In the genomic region with DNA sequence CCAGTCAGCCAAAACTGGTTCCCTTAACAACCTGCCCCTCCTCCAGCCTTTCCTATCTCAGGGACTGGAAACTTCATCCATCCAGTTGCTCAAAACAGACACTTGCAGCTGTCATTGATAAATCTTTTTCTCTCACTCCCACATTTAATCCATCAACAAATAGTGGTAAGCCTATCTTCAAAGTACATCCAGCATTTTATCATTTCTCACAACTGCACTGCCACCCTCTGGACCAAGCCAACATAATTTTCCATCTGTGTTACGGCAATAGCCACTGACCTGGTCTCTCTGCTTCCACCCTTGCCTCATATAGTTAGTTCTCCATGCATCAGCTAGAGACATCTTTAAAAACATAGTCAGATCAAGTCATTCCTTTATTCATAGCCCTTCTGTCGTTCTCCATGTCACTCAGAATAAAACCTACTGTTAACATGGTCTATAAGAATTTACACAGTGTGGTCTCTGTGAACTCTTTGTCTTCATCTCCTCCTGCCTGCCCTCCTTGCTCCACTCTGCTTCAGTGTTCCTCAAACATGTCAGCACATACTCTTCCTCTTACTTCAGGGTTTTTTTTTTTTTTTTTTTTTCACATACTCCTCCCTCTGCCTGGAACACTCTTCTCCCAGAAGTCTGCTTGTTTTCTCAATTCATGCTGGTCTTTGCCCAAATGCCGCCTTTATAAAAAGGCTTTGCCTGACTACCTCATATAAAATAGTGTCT, we compare ENCODE assay signal across 13 cellular contexts.
DNase-seq lines count a peak whose midpoint lies in the region; ATAC-seq and TF ChIP-seq lines count a peak whose summit lies in the region.
"Had no signal": no experiment of that assay in that cellular context is flagged by ENCODE, and none has a peak within 500 bp of the region (broad histone marks: within the 10 kb centered on the region; RNA-seq: fewer than 3 reads in every experiment).

No MANE protein-coding gene starts in this region.

- WGBS in lung, 2 donors, result 50 to 69% methylated on average over 3 of the region's 3 CpGs

- H3K4me3 Mint-ChIP-seq in Calu3 (ENCODE audit: low read depth, unreplicated experiment) (no peak overlapping the region), nephron progenitor cell (no peak overlapping the region)

- TF ChIP-seq CTCF in Calu3 (IDR thresholded peaks at IDR 0.05; ENCODE audit: unreplicated experiment) (no peak), HEK293 (tag by site-specific recombination; IDR thresholded peaks at IDR 0.05) (0 out of 2 replicates have a peak, but pooled peaks have one; percentile 35), lung (IDR thresholded peaks at IDR 0.05; ENCODE audit: control extremely low read depth, extremely low read depth) (peak; percentile 27), nephron progenitor cell (IDR thresholded peaks at IDR 0.05) (no peak)

- H3K9me3 ChIP-seq in HEK293 (ENCODE audit: control insufficient read depth, insufficient read depth, low read depth, low read length) (no peaks in the 10 kb centered on the region), adipocyte (ENCODE audit: control insufficient read depth, low read length) (no peaks in the 10 kb centered on the region), lung (ENCODE audit: control insufficient read depth in 2 of 2, insufficient read depth in 1 of 2, low read length in 1 of 2) (no peaks in the 10 kb centered on the region)
- H3K9me3 ChIP-seq: vagina had no signal

- peak; percentile 41 for ATAC-seq in lung (ENCODE audit: insufficient read depth, low FRiP score)
- ATAC-seq in HG02885 (IDR thresholded peaks at IDR 0.05; ENCODE audit: poor library complexity, unreplicated experiment), result no peak
- ATAC-seq: activated CD4-positive, CD25-positive, alpha-beta regulatory T cell treated with anti-CD3 and anti-CD28 coated beads, Interleukin-2, amount 50 U/mL, for 24 hours had no signal

- H3K27ac ChIP-seq in HEK293 (ENCODE audit: extremely low read depth, low read depth, low read length) (no peak overlapping the region), lung (ENCODE audit: low read depth in 1 of 2, low read length in 1 of 2) (no peak overlapping the region)
- H3K27ac ChIP-seq: vagina had no signal

- H3K36me3 ChIP-seq in HEK293 (ENCODE audit: control insufficient read depth in 2 of 2, insufficient read depth in 1 of 2, low read length in 2 of 2), result no peaks in the 10 kb centered on the region
- H3K36me3 ChIP-seq in adipocyte (ENCODE audit: control insufficient read depth, insufficient read depth, low read length, severe bottlenecking), result no peaks in the 10 kb centered on the region
- no peaks in the 10 kb centered on the region for H3K36me3 ChIP-seq in lung (ENCODE audit: control insufficient read depth in 2 of 2, insufficient read depth in 2 of 2, low read length in 2 of 2)
- H3K36me3 ChIP-seq: vagina had no signal

- H3K9me3 Mint-ChIP-seq in Calu3 (ENCODE audit: low read depth, unreplicated experiment), result no peaks in the 10 kb centered on the region
- H3K9me3 Mint-ChIP-seq in nephron progenitor cell, result no peaks in the 10 kb centered on the region

- POLR2A ChIA-PET in HEK293 (lab: Yijun Ruan, JAX), result no interaction called here

- H3K27me3 Mint-ChIP-seq in Calu3 (ENCODE audit: unreplicated experiment) (peaks cover 10% of the 10 kb centered on the region), nephron progenitor cell (ENCODE audit: low read depth, poor library complexity) (peaks cover 10% of the 10 kb centered on the region)

- H3K4me1 Mint-ChIP-seq in Calu3 (ENCODE audit: low read depth, unreplicated experiment) (no peaks in the 10 kb centered on the region), nephron progenitor cell (no peaks in the 10 kb centered on the region)

- intact Hi-C loops in Calu3 (cut with micrococcal nuclease; ENCODE audit: unreplicated experiment), result loop anchor here (5.0 to 10.0 kb wide), 2 partner anchors 98 to 301 kb away; no protein-coding TSS in a partner anchor

- H3K9ac ChIP-seq in adipocyte (ENCODE audit: low read length), result no peak overlapping the region

- H3K27ac Mint-ChIP-seq in Calu3 (ENCODE audit: unreplicated experiment) (no peak overlapping the region), nephron progenitor cell (no peak overlapping the region)

- CTCF ChIA-PET in Calu3 (lab: Charles Lee) (no interaction called here), HEK293 (lab: Yijun Ruan, JAX) (interaction anchor here (0.6 to 1.6 kb wide), 4 partner anchors 16 to 98 kb away, joined by 3 read pairs; no protein-coding TSS in a partner anchor)

- DNase-seq in Calu3, result peak; percentile 38
- peak; percentile 21 for DNase-seq in adipocyte (ENCODE audit: low read depth)
- DNase-seq in lung (ENCODE audit: low spot score), result no peak
- no peak for DNase-seq in nephron progenitor cell
- no peak for DNase-seq in mesenteric fat pad (ENCODE audit: low spot score)
- no peak for DNase-seq in NK-92 (lab: John Stamatoyannopoulos, UW; ENCODE audit: unreplicated experiment)
- DNase-seq: cerebellar nuclear complex; NCI-H187 treated with DMSO at 0.1 percent for 48 hours; stimulated activated CD4-positive, alpha-beta T cell treated with anti-CD3 and anti-CD28 coated beads, Interleukin-1b, Interleukin-23, amount 100 ng/mL, for 48 hours had no signal

- H3K4me3 ChIP-seq in HEK293 (ENCODE audit: low read depth, low read length), result no peak overlapping the region
- H3K4me3 ChIP-seq in adipocyte (ENCODE audit: low read length), result no peak overlapping the region
- no peak overlapping the region for H3K4me3 ChIP-seq in lung
- H3K4me3 ChIP-seq: vagina had no signal

- H3K36me3 Mint-ChIP-seq in Calu3 (ENCODE audit: insufficient read depth, unreplicated experiment) (no peaks in the 10 kb centered on the region), nephron progenitor cell (ENCODE audit: low read depth) (no peaks in the 10 kb centered on the region)

- BruUV-seq in Calu3 (replicated peaks; lab: Mats Ljungman, UMichigan), result no TSS peak

- H3K27me3 ChIP-seq in adipocyte (replicated peaks; ENCODE audit: control insufficient read depth, insufficient read depth, low read length), result peaks cover 41% of the 10 kb centered on the region
- no peaks in the 10 kb centered on the region for H3K27me3 ChIP-seq in lung (ENCODE audit: control insufficient read depth, insufficient read depth)
- H3K27me3 ChIP-seq: vagina had no signal

- H3K4me1 ChIP-seq in HEK293 (ENCODE audit: control insufficient read depth, insufficient read depth, low read length), result no peaks in the 10 kb centered on the region
- no peaks in the 10 kb centered on the region for H3K4me1 ChIP-seq in adipocyte (ENCODE audit: control insufficient read depth, insufficient read depth, low read length)
- H3K4me1 ChIP-seq in lung (ENCODE audit: control insufficient read depth in 2 of 2, insufficient read depth in 2 of 2, low read length in 2 of 2), result no peaks in the 10 kb centered on the region
- H3K4me1 ChIP-seq: vagina had no signal

TF ChIP-seq in HEK293, 187 proteins besides CTCF, POLR2A, EP300 and RAD21:
- TF ChIP-seq, protein P1, sequence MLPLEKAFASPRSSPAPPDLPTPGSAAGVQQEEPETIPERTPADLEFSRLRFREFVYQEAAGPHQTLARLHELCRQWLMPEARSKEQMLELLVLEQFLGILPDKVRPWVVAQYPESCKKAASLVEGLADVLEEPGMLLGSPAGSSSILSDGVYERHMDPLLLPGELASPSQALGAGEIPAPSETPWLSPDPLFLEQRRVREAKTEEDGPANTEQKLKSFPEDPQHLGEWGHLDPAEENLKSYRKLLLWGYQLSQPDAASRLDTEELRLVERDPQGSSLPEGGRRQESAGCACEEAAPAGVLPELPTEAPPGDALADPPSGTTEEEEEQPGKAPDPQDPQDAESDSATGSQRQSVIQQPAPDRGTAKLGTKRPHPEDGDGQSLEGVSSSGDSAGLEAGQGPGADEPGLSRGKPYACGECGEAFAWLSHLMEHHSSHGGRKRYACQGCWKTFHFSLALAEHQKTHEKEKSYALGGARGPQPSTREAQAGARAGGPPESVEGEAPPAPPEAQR (tag by site-specific recombination; IDR thresholded peaks at IDR 0.05), result no peak
- no peak for TF ChIP-seq KLF9 (tag by site-specific recombination; IDR thresholded peaks at IDR 0.05; ENCODE audit: low read depth)
- TF ChIP-seq ZNF24 (tag by site-specific recombination; IDR thresholded peaks at IDR 0.05), result no peak
- TF ChIP-seq ZNF37A (tag by site-specific recombination; IDR thresholded peaks at IDR 0.05), result no peak
- TF ChIP-seq, protein P2, sequence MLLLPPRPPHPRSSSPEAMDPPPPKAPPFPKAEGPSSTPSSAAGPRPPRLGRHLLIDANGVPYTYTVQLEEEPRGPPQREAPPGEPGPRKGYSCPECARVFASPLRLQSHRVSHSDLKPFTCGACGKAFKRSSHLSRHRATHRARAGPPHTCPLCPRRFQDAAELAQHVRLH (tag by site-specific recombination; IDR thresholded peaks at IDR 0.05), result no peak
- no peak for TF ChIP-seq ZNF473 (tag by site-specific recombination; IDR thresholded peaks at IDR 0.05)
- no peak for TF ChIP-seq ZNF707 (tag by site-specific recombination; IDR thresholded peaks at IDR 0.05)
- TF ChIP-seq ZBTB20 (tag by site-specific recombination; IDR thresholded peaks at IDR 0.05), result no peak
- TF ChIP-seq RBAK (tag by site-specific recombination; IDR thresholded peaks at IDR 0.05), result no peak
- no peak for TF ChIP-seq EGR2 (tag by site-specific recombination; IDR thresholded peaks at IDR 0.05; ENCODE audit: low read depth)
- TF ChIP-seq, protein P3, sequence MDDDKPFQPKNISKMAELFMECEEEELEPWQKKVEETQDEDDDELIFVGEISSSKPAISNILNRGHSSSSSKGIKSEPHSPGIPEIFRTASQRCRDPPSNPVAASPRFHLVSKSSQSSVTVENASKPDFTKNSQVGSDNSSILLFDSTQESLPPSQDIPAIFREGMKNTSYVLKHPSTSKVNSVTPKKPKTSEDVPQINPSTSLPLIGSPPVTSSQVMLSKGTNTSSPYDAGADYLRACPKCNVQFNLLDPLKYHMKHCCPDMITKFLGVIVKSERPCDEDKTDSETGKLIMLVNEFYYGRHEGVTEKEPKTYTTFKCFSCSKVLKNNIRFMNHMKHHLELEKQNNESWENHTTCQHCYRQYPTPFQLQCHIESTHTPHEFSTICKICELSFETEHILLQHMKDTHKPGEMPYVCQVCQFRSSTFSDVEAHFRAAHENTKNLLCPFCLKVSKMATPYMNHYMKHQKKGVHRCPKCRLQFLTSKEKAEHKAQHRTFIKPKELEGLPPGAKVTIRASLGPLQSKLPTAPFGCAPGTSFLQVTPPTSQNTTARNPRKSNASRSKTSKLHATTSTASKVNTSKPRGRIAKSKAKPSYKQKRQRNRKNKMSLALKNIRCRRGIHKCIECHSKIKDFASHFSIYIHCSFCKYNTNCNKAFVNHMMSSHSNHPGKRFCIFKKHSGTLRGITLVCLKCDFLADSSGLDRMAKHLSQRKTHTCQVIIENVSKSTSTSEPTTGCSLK (tag by site-specific recombination; IDR thresholded peaks at IDR 0.05), result no peak
- no peak for TF ChIP-seq ZBTB17 (tag by site-specific recombination; IDR thresholded peaks at IDR 0.05)
TF ChIP-seq in HEK293: peak in this region for 0.

Comparison
In these comparisons a context has a peak if more than half of its experiments do, and no peak if none do; other contexts are left out.
1. DNase-seq: peak in Calu3 (single experiment) and adipocyte (single experiment); none in lung (single experiment), nephron progenitor cell (single experiment), mesenteric fat pad (single experiment) and NK-92 (single experiment).
2. CTCF ChIP-seq: peak in HEK293 (single experiment) and lung (single experiment); none in Calu3 (single experiment) and nephron progenitor cell (single experiment).